Comparison of ENCODE assay signal across 17 cellular contexts in genomic region chr4:168397611-168398169, GRCh38.
DNase-seq lines count a peak whose midpoint lies in the region; ATAC-seq lines count a peak whose summit lies in the region.
"Had no signal": no experiment of that assay in that cellular context is flagged by ENCODE, and none has a peak within 500 bp of the region (broad histone marks: within the 10 kb centered on the region; RNA-seq: fewer than 3 reads in every experiment).

No MANE protein-coding gene starts in this region.

- H3K27ac ChIP-seq in neuronal stem cell (replicated peaks; ENCODE audit: low read length) (no peak overlapping the region), aorta (ENCODE audit: low read depth in 1 of 2, low read length in 2 of 2) (no peak overlapping the region), GM23248 (no peak overlapping the region)
- H3K27ac ChIP-seq: 22Rv1, A549, BLaER1 had no signal

- H2BK12ac ChIP-seq in neuronal stem cell (ENCODE audit: low read length): no peak overlapping the region

- H2BK5ac ChIP-seq in neuronal stem cell (ENCODE audit: low read length): no peak overlapping the region

- H3K9ac ChIP-seq in neuronal stem cell (ENCODE audit: low read depth, low read length, poor library complexity): no peak overlapping the region
- H3K9ac ChIP-seq in GM23248: no peak overlapping the region
- H3K9ac ChIP-seq: BLaER1 had no signal

- peaks cover 67% of the 10 kb centered on the region for H3K36me3 Mint-ChIP-seq in activated naive CD8-positive, alpha-beta T cell treated with anti-CD3 and anti-CD28 coated beads, Interleukin-2, amount 10 ng/mL, durations not matched to agents 7 days and 5 days
- H3K36me3 Mint-ChIP-seq in activated naive CD8-positive, alpha-beta T cell treated with anti-CD3 and anti-CD28 coated beads, Interleukin-2, amount 50 U/mL, for 24 hours (ENCODE audit: low read depth): peaks cover 41% of the 10 kb centered on the region
- H3K36me3 Mint-ChIP-seq in central memory CD8-positive, alpha-beta T cell (ENCODE audit: insufficient read depth): peaks cover 38% of the 10 kb centered on the region

- in situ Hi-C loops in GM23248 (cut with MboI): no loop called here

- H3K23ac ChIP-seq in neuronal stem cell (ENCODE audit: low read depth, low read length, poor library complexity): peak overlapping the region; percentile 13

- H3F3A ChIP-seq in GM23248 (ENCODE audit: insufficient read depth): no peaks in the 10 kb centered on the region

- no peaks in the 10 kb centered on the region for H3K27me3 ChIP-seq in neuronal stem cell (ENCODE audit: control insufficient read depth in 3 of 3, insufficient read depth in 3 of 3, low read depth in 1 of 3, low read length in 3 of 3)
- no peaks in the 10 kb centered on the region for H3K27me3 ChIP-seq in aorta (ENCODE audit: control insufficient read depth in 1 of 2, insufficient read depth in 2 of 2, low read length in 1 of 2)
- H3K27me3 ChIP-seq in GM23248 (replicated peaks; ENCODE audit: insufficient read depth): no peaks in the 10 kb centered on the region
- H3K27me3 ChIP-seq: BLaER1 had no signal

- no peak overlapping the region for H3K4me3 ChIP-seq in neuronal stem cell (ENCODE audit: low read length in 2 of 2)
- no peak overlapping the region for H3K4me3 ChIP-seq in aorta (ENCODE audit: low read length in 2 of 2)
- no peak overlapping the region for H3K4me3 ChIP-seq in GM23248
- H3K4me3 ChIP-seq: A549, BLaER1, HAP-1 had no signal

- H3K4me3 Mint-ChIP-seq in activated naive CD8-positive, alpha-beta T cell treated with anti-CD3 and anti-CD28 coated beads, Interleukin-2, amount 10 ng/mL, durations not matched to agents 7 days and 5 days: no peak overlapping the region
- H3K4me3 Mint-ChIP-seq in activated naive CD8-positive, alpha-beta T cell treated with anti-CD3 and anti-CD28 coated beads, Interleukin-2, amount 50 U/mL, for 24 hours: no peak overlapping the region
- no peak overlapping the region for H3K4me3 Mint-ChIP-seq in central memory CD8-positive, alpha-beta T cell
- H3K4me3 Mint-ChIP-seq: CD14-positive monocyte; CD4-positive, alpha-beta memory T cell had no signal

- H3K79me2 ChIP-seq in GM23248 (ENCODE audit: insufficient read depth): no peaks in the 10 kb centered on the region

- peaks cover 9% of the 10 kb centered on the region for H3K9me3 Mint-ChIP-seq in activated naive CD8-positive, alpha-beta T cell treated with anti-CD3 and anti-CD28 coated beads, Interleukin-2, amount 10 ng/mL, durations not matched to agents 7 days and 5 days
- no peaks in the 10 kb centered on the region for H3K9me3 Mint-ChIP-seq in activated naive CD8-positive, alpha-beta T cell treated with anti-CD3 and anti-CD28 coated beads, Interleukin-2, amount 50 U/mL, for 24 hours
- no peaks in the 10 kb centered on the region for H3K9me3 Mint-ChIP-seq in central memory CD8-positive, alpha-beta T cell

- no peaks in the 10 kb centered on the region for H3K79me1 ChIP-seq in neuronal stem cell (ENCODE audit: low read depth, low read length)

- DNase-seq in activated naive CD8-positive, alpha-beta T cell treated with anti-CD3 and anti-CD28 coated beads, Interleukin-2, amount 10 ng/mL, durations not matched to agents 7 days and 5 days: no peak
- DNase-seq in activated naive CD8-positive, alpha-beta T cell treated with anti-CD3 and anti-CD28 coated beads, Interleukin-2, amount 50 U/mL, for 24 hours: no peak
- DNase-seq in central memory CD8-positive, alpha-beta T cell (ENCODE audit: low spot score in 2 of 2): no peak
- DNase-seq in neuronal stem cell (ENCODE audit: low spot score) (no peak), aorta (peak in 1 of 2 donors; percentile 44), GM23248 (no peak), T-helper 9 cell (no peak)
- DNase-seq: Calu3; CD4-positive, alpha-beta memory T cell; DMS79 treated with DMSO at 0.1 percent for 48 hours; GF-D8 had no signal

- H4K91ac ChIP-seq in neuronal stem cell (ENCODE audit: low read depth, low read length, poor library complexity): no peak overlapping the region

- no peak overlapping the region for H2AK5ac ChIP-seq in neuronal stem cell (ENCODE audit: low read depth, low read length)

- H3K9me2 ChIP-seq in GM23248 (ENCODE audit: insufficient read depth): no peaks in the 10 kb centered on the region

- no peaks in the 10 kb centered on the region for H3K27me3 Mint-ChIP-seq in activated naive CD8-positive, alpha-beta T cell treated with anti-CD3 and anti-CD28 coated beads, Interleukin-2, amount 10 ng/mL, durations not matched to agents 7 days and 5 days
- no peaks in the 10 kb centered on the region for H3K27me3 Mint-ChIP-seq in activated naive CD8-positive, alpha-beta T cell treated with anti-CD3 and anti-CD28 coated beads, Interleukin-2, amount 50 U/mL, for 24 hours
- no peaks in the 10 kb centered on the region for H3K27me3 Mint-ChIP-seq in central memory CD8-positive, alpha-beta T cell
- H3K27me3 Mint-ChIP-seq: CD4-positive, alpha-beta memory T cell had no signal

- H3K36me3 ChIP-seq in neuronal stem cell (replicated peaks in 1 of 2; ENCODE audit: control insufficient read depth in 2 of 2, insufficient read depth in 2 of 2, low read length in 2 of 2) (no peaks in the 10 kb centered on the region), aorta (ENCODE audit: control insufficient read depth in 1 of 2, insufficient read depth in 2 of 2, low read length in 1 of 2) (no peaks in the 10 kb centered on the region), GM23248 (ENCODE audit: low read depth) (peaks cover 16% of the 10 kb centered on the region; the same call in 1 of the 2 replicates)
- H3K36me3 ChIP-seq: HAP-1 had no signal

- H3K4me1 ChIP-seq in neuronal stem cell (ENCODE audit: control insufficient read depth in 2 of 2, insufficient read depth in 1 of 2, low read depth in 1 of 2, low read length in 2 of 2): no peaks in the 10 kb centered on the region
- H3K4me1 ChIP-seq in aorta (ENCODE audit: control insufficient read depth in 1 of 2, insufficient read depth in 2 of 2, low read length in 2 of 2): no peaks in the 10 kb centered on the region
- no peaks in the 10 kb centered on the region for H3K4me1 ChIP-seq in GM23248 (ENCODE audit: insufficient read depth)
- H3K4me1 ChIP-seq: A549, BLaER1, HAP-1 had no signal

- no peak for ATAC-seq in activated naive CD8-positive, alpha-beta T cell treated with anti-CD3 and anti-CD28 coated beads, Interleukin-2, amount 10 ng/mL, durations not matched to agents 7 days and 5 days (ENCODE audit: low read depth)
- no peak for ATAC-seq in activated naive CD8-positive, alpha-beta T cell treated with anti-CD3 and anti-CD28 coated beads, Interleukin-2, amount 50 U/mL, for 24 hours
- no peak for ATAC-seq in central memory CD8-positive, alpha-beta T cell (replicated peaks; ENCODE audit: extremely low read depth, poor library complexity, severe bottlenecking)
- ATAC-seq in aorta (ENCODE audit: low FRiP score): peak; percentile 44
- ATAC-seq in GM21576 (IDR thresholded peaks at IDR 0.05; ENCODE audit: unreplicated experiment): no peak
- ATAC-seq: A549 had no signal

- no peaks in the 10 kb centered on the region for H4K20me1 ChIP-seq in GM23248 (ENCODE audit: insufficient read depth)
- H4K20me1 ChIP-seq: BLaER1 had no signal

- H3K4ac ChIP-seq in neuronal stem cell (ENCODE audit: low read length): no peak overlapping the region

- WGBS in neuronal stem cell (ENCODE audit: extremely low coverage in 2 of 2, insufficient read length in 2 of 2, insufficient replicate concordance in 1 of 2), 2 donors: no CpG with 5 or more reads among the region's 10 CpGs
- 85 to 90% methylated on average over 10 of the region's 10 CpGs for WGBS in aorta, 2 donors
- 84 to 90% methylated on average over 10 of the region's 10 CpGs for WGBS in GM23248 (ENCODE audit: low coverage in 1 of 2, low lambda C conversion rate in 2 of 2, missing lambda C conversion rate in 2 of 2), 2 experiments

- H2BK15ac ChIP-seq in neuronal stem cell (ENCODE audit: low read length): no peak overlapping the region

- peaks cover 2% of the 10 kb centered on the region for H3K4me1 Mint-ChIP-seq in activated naive CD8-positive, alpha-beta T cell treated with anti-CD3 and anti-CD28 coated beads, Interleukin-2, amount 10 ng/mL, durations not matched to agents 7 days and 5 days
- H3K4me1 Mint-ChIP-seq in activated naive CD8-positive, alpha-beta T cell treated with anti-CD3 and anti-CD28 coated beads, Interleukin-2, amount 50 U/mL, for 24 hours: no peaks in the 10 kb centered on the region
- no peaks in the 10 kb centered on the region for H3K4me1 Mint-ChIP-seq in central memory CD8-positive, alpha-beta T cell
- H3K4me1 Mint-ChIP-seq: CD14-positive monocyte had no signal

- peak overlapping the region; percentile 17 for H3K27ac Mint-ChIP-seq in activated naive CD8-positive, alpha-beta T cell treated with anti-CD3 and anti-CD28 coated beads, Interleukin-2, amount 10 ng/mL, durations not matched to agents 7 days and 5 days
- no peak overlapping the region for H3K27ac Mint-ChIP-seq in activated naive CD8-positive, alpha-beta T cell treated with anti-CD3 and anti-CD28 coated beads, Interleukin-2, amount 50 U/mL, for 24 hours
- peak overlapping the region; percentile 10 for H3K27ac Mint-ChIP-seq in central memory CD8-positive, alpha-beta T cell (ENCODE audit: low read depth)

- H2AFZ ChIP-seq in neuronal stem cell (ENCODE audit: low read length) (no peak overlapping the region), GM23248 (no peak overlapping the region)

- intact Hi-C loops in aorta (cut with DNase I): no loop called here

- H2BK120ac ChIP-seq in neuronal stem cell (ENCODE audit: low read depth, low read length): no peak overlapping the region

- no peak overlapping the region for H3K14ac ChIP-seq in neuronal stem cell (ENCODE audit: low read length)

- no peak overlapping the region for H4K8ac ChIP-seq in neuronal stem cell (ENCODE audit: low read depth, low read length)

- H3K4me2 ChIP-seq in neuronal stem cell (ENCODE audit: insufficient read depth, low read length, poor library complexity, severe bottlenecking) (no peak overlapping the region), GM23248 (ENCODE audit: unreplicated experiment) (no peak overlapping the region)
- H3K4me2 ChIP-seq: A549, BLaER1 had no signal

- H3K9me3 ChIP-seq in neuronal stem cell (replicated peaks in 1 of 2; ENCODE audit: control insufficient read depth in 2 of 2, insufficient read depth in 1 of 2, low read depth in 1 of 2, low read length in 2 of 2) (peaks cover 9 to 14% of the 10 kb centered on the region in 2 donors), aorta (ENCODE audit: control insufficient read depth, low read length) (no peaks in the 10 kb centered on the region), GM23248 (ENCODE audit: low read depth) (no peaks in the 10 kb centered on the region)
- H3K9me3 ChIP-seq: HAP-1 had no signal

- POLR2A ChIA-PET in activated naive CD8-positive, alpha-beta T cell treated with anti-CD3 and anti-CD28 coated beads, Interleukin-2, amount 10 ng/mL, durations not matched to agents 7 days and 5 days (lab: Charles Lee): no interaction called here

- no peak overlapping the region for H3K18ac ChIP-seq in neuronal stem cell (ENCODE audit: low read length)
